ENCODE assay signal across 11 cellular contexts in the genomic region with DNA sequence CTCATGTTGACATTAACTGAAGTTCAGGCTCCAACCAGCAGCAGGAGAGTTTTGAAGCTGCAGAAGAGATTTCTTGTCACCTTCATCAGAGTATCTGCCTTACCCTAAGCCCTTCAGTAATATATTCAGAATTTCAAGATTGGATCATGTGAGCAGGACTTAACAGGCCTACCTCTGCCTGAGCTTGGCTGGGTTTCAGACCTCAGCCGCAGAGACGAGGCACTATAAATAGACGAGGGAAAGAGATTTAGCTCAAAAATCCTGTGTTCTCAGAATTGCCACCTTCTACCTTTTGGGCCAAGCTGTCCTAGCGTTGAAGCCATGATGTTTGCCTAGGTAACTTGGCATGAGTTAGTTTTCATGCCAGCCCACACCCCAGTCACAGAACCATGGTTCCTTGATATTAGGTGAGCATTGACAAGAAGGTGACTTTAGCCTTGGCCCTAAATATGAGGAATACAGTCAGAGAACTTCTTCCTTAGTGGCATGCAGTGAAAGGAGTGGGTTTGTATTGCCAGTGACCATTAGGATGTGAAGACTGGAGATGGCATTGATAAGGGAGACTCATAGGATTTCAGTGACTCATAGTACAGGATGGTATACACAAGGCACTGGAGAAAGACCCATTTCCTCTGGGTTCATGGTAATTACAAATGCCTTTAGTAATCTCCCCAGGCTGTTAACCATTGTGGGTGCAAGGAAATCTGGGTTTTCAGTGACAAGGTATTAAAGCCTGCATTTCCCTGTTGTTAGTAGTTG.
DNase-seq lines count a peak whose midpoint lies in the region; ATAC-seq, FAIRE-seq and TF ChIP-seq lines count a peak whose summit lies in the region.
"Had no signal": no experiment of that assay in that cellular context is flagged by ENCODE, and none has a peak within 500 bp of the region (broad histone marks: within the 10 kb centered on the region; RNA-seq: fewer than 3 reads in every experiment).

No MANE protein-coding gene starts in this region.

- FAIRE-seq in A549 (lab: Jason Lieb, UNC), result no peak

- WGBS in A549 (ENCODE audit: missing lambda C conversion rate), result 94% methylated on average over 4 of the region's 4 CpGs

- no peaks in the 10 kb centered on the region for H3K36me3 ChIP-seq in adipocyte (ENCODE audit: control insufficient read depth, insufficient read depth, low read length, severe bottlenecking)
- peaks cover 3% of the 10 kb centered on the region for H3K36me3 ChIP-seq in CD8-positive, alpha-beta memory T cell (ENCODE audit: insufficient read depth, low read length)

- TF ChIP-seq RAD21 in A549 (conservative IDR thresholded peaks at IDR 0.05 in 1 of 2, IDR thresholded peaks at IDR 0.05 in 1 of 2), result no peak

- H3K9ac ChIP-seq in adipocyte (ENCODE audit: low read length), result no peak overlapping the region

- H3K4me3 Mint-ChIP-seq in natural killer cell, result no peak overlapping the region
- H3K4me3 Mint-ChIP-seq in CD8-positive, alpha-beta memory T cell, result no peak overlapping the region

- H3K36me3 Mint-ChIP-seq in natural killer cell, result no peaks in the 10 kb centered on the region
- H3K36me3 Mint-ChIP-seq in CD8-positive, alpha-beta memory T cell, result peaks cover 0 to 3% (median 1%) of the 10 kb centered on the region in 3 donors

- no peak overlapping the region for H3K4me3 ChIP-seq in A549
- H3K4me3 ChIP-seq in adipocyte (ENCODE audit: low read length), result no peak overlapping the region
- no peak overlapping the region for H3K4me3 ChIP-seq in CD8-positive, alpha-beta memory T cell (ENCODE audit: low read length)

- peak overlapping the region; percentile 11; the same call in 1 of the 3 replicates for H3K4me2 ChIP-seq in A549

- H3K27ac Mint-ChIP-seq in natural killer cell, result no peak overlapping the region
- peak overlapping the region in 3 of 8 donors; percentile 15 to 76 (median 70) for H3K27ac Mint-ChIP-seq in CD8-positive, alpha-beta memory T cell

- no peaks in the 10 kb centered on the region for H3K9me3 Mint-ChIP-seq in natural killer cell
- no peaks in the 10 kb centered on the region for H3K9me3 Mint-ChIP-seq in CD8-positive, alpha-beta memory T cell

- H3K27me3 ChIP-seq in adipocyte (replicated peaks; ENCODE audit: control insufficient read depth, insufficient read depth, low read length), result peaks cover 52% of the 10 kb centered on the region
- H3K27me3 ChIP-seq in CD8-positive, alpha-beta memory T cell (ENCODE audit: insufficient read depth, low read length, poor library complexity, severe bottlenecking), result no peaks in the 10 kb centered on the region

- peaks cover 23 to 45% of the 10 kb centered on the region in 2 donors for H3K4me1 Mint-ChIP-seq in natural killer cell
- peaks cover 41 to 77% (median 57%) of the 10 kb centered on the region in 3 donors for H3K4me1 Mint-ChIP-seq in CD8-positive, alpha-beta memory T cell

- peaks cover 14 to 52% of the 10 kb centered on the region in 2 donors for H3K27me3 Mint-ChIP-seq in natural killer cell (ENCODE audit: low read depth in 2 of 2)
- no peaks in the 10 kb centered on the region for H3K27me3 Mint-ChIP-seq in CD8-positive, alpha-beta memory T cell

- no peak for TF ChIP-seq CTCF in A549 (IDR thresholded peaks at IDR 0.05)
- no peak for TF ChIP-seq CTCF in natural killer cell (IDR thresholded peaks at IDR 0.05)

- DNase-seq in A549 (ENCODE audit: low read depth in 1 of 2, low spot score in 1 of 2) (no peak), H4 (ENCODE audit: low spot score) (peak; percentile 80), adipocyte (ENCODE audit: low read depth) (peak; percentile 61), iris pigment epithelial cell (ENCODE audit: low read depth) (peak; percentile 80), natural killer cell (no peak)
- no peak for DNase-seq in stimulated activated CD8-positive, alpha-beta memory T cell treated with anti-CD3 and anti-CD28 coated beads, Interleukin-4, amount 100 ng/mL, for 48 hours
- DNase-seq in CD8-positive, alpha-beta memory T cell, result no peak
- DNase-seq: NCI-H510A had no signal

- H3K9me3 ChIP-seq in A549 (no peaks in the 10 kb centered on the region), adipocyte (ENCODE audit: control insufficient read depth, low read length) (no peaks in the 10 kb centered on the region)
- H3K9me3 ChIP-seq in CD8-positive, alpha-beta memory T cell (ENCODE audit: low read length), result no peaks in the 10 kb centered on the region

- TF ChIP-seq POLR2A in A549 (IDR thresholded peaks at IDR 0.05; ENCODE audit: low read length), result no peak

- CTCF ChIA-PET in A549 (lab: Yijun Ruan, JAX), result interaction anchor here (1.1 kb wide), 1 partner anchor 32 kb away, joined by 3 read pairs; no protein-coding TSS in a partner anchor
- CTCF ChIA-PET in CD8-positive, alpha-beta memory T cell (lab: Charles Lee), result interaction anchor here (1.1 to 1.5 kb wide), 2 partner anchors 15 to 36 kb away, joined by 3 read pairs; no protein-coding TSS in a partner anchor

- ATAC-seq in A549, result peak in 1 of 2 experiments; percentile 58; a peak in 3 of 6 replicates
- ATAC-seq in natural killer cell, result no peak
- no peak for ATAC-seq in GM21717 (IDR thresholded peaks at IDR 0.05; ENCODE audit: unreplicated experiment)
- ATAC-seq: HCT116, left lobe of liver had no signal

- POLR2A ChIA-PET in A549 (lab: Yijun Ruan, JAX), result interaction anchor here (0.6 kb wide), 1 partner anchor 219 kb away, joined by 3 read pairs; no protein-coding TSS in a partner anchor
- POLR2A ChIA-PET in CD8-positive, alpha-beta memory T cell (lab: Charles Lee), result no interaction called here

- no peak for TF ChIP-seq EP300 in A549 (IDR thresholded peaks at IDR 0.05)

- H3K4me1 ChIP-seq in A549, result peaks cover 26% of the 10 kb centered on the region
- peaks cover 9% of the 10 kb centered on the region for H3K4me1 ChIP-seq in adipocyte (ENCODE audit: control insufficient read depth, insufficient read depth, low read length)
- H3K4me1 ChIP-seq in CD8-positive, alpha-beta memory T cell (ENCODE audit: insufficient read depth, low read length), result peaks cover 30% of the 10 kb centered on the region

- H3K27ac ChIP-seq in A549, result peak overlapping the region in 1 of 2 experiments; percentile 19; a peak in 2 of 6 replicates
- H3K27ac ChIP-seq in CD8-positive, alpha-beta memory T cell (ENCODE audit: low read depth, low read length), result no peak overlapping the region

- intact Hi-C loops in natural killer cell (cut with micrococcal nuclease), result no loop called here

TF ChIP-seq in A549, 52 proteins besides CTCF, POLR2A, EP300 and RAD21:
- no peak for TF ChIP-seq NR3C1 (IDR thresholded peaks at IDR 0.05)
- TF ChIP-seq, protein P1, sequence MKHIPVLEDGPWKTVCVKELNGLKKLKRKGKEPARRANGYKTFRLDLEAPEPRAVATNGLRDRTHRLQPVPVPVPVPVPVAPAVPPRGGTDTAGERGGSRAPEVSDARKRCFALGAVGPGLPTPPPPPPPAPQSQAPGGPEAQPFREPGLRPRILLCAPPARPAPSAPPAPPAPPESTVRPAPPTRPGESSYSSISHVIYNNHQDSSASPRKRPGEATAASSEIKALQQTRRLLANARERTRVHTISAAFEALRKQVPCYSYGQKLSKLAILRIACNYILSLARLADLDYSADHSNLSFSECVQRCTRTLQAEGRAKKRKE (CRISPR knock-in tag; IDR thresholded peaks at IDR 0.05; ENCODE audit: low read depth), result no peak
- TF ChIP-seq GATA3 (IDR thresholded peaks at IDR 0.05; ENCODE audit: borderline replicate concordance), result peak; percentile 58; the same call in 1 of the 2 replicates
- no peak for TF ChIP-seq FOSL2 (IDR thresholded peaks at IDR 0.05)
- peak; percentile 47 for TF ChIP-seq FOSL2 (CRISPR knock-in tag; IDR thresholded peaks at IDR 0.05)

Comparison
In these comparisons a context has a peak if more than half of its experiments do, and no peak if none do; other contexts are left out.
1. DNase-seq: peak in H4 (single experiment), adipocyte (single experiment) and iris pigment epithelial cell (single experiment); none in A549 (0 of 2), natural killer cell (single experiment), stimulated activated CD8-positive, alpha-beta memory T cell treated with anti-CD3 and anti-CD28 coated beads, Interleukin-4, amount 100 ng/mL, for 48 hours (single experiment) and CD8-positive, alpha-beta memory T cell (0 of 5).